15 cellular contexts compared by ENCODE assay signal in genomic region chr5:107485184-107485583, GRCh38.
A peak's percentile ranks its signal among the peaks of the same experiment; 100 is the strongest.
DNase-seq lines count a peak whose midpoint lies in the region; ATAC-seq and TF ChIP-seq lines count a peak whose summit lies in the region.
"Had no signal": no experiment of that assay in that cellular context is flagged by ENCODE, and none has a peak within 500 bp of the region (broad histone marks: within the 10 kb centered on the region; RNA-seq: fewer than 3 reads in every experiment).

No MANE protein-coding gene starts in this region.

- H4K20me1 ChIP-seq in OCI-LY1 (ENCODE audit: insufficient read depth, low read length) = no peaks in the 10 kb centered on the region
- H4K20me1 ChIP-seq: BLaER1 treated with 17β-estradiol and CSF1 and Interleukin-3, amounts not matched to agents 10 nM and 100 nM had no signal

- H3K27me3 ChIP-seq in OCI-LY1 (ENCODE audit: insufficient read depth, low read length) (no peaks in the 10 kb centered on the region), right cardiac atrium (ENCODE audit: control insufficient read depth, insufficient read depth) (no peaks in the 10 kb centered on the region), H7 (ENCODE audit: control insufficient read depth, insufficient read depth, low read length) (no peaks in the 10 kb centered on the region)
- H3K27me3 ChIP-seq: BLaER1 treated with 17β-estradiol and CSF1 and Interleukin-3, amounts not matched to agents 10 nM and 100 nM had no signal

- in situ Hi-C loops in KBM-7 (cut with MboI; ENCODE audit: low pct_unique_long_range_greater_than_20kb, low sequenced_read_pairs) = no loop called here

- peak overlapping the region; percentile 22; the same call in 1 of the 2 replicates for H3K4me2 ChIP-seq in OCI-LY1 (ENCODE audit: low read length)

- no peaks in the 10 kb centered on the region for H3F3A ChIP-seq in OCI-LY1 (ENCODE audit: insufficient read depth, low read length)

- peak overlapping the region; percentile 20; the same call in 1 of the 2 replicates for H3K9ac ChIP-seq in OCI-LY1 (ENCODE audit: low read length)
- H3K9ac ChIP-seq: BLaER1 treated with 17β-estradiol and CSF1 and Interleukin-3, amounts not matched to agents 10 nM and 100 nM had no signal

- no peak for TF ChIP-seq CTCF in OCI-LY1 (IDR thresholded peaks at IDR 0.05; ENCODE audit: low read length)

- H3K4me1 ChIP-seq in OCI-LY1 (ENCODE audit: insufficient read depth, low read length, severe bottlenecking) (peaks cover 46% of the 10 kb centered on the region), right cardiac atrium (ENCODE audit: control insufficient read depth, insufficient read depth, low read length) (peaks cover 3% of the 10 kb centered on the region)

- no peak overlapping the region for H2AFZ ChIP-seq in OCI-LY1 (ENCODE audit: low read length)

- no peak for DNase-seq in right cardiac atrium
- no peak for DNase-seq in KBM-7
- DNase-seq in H7 = no peak
- no peak for DNase-seq in HCEC 1CT
- DNase-seq: activated naive CD4-positive, alpha-beta T cell treated with anti-CD3 and anti-CD28 coated beads, Interleukin-2, amount 10 ng/mL, durations not matched to agents 7 days and 5 days; KG1; mesendoderm; NCI-H2081 treated with DMSO at 0.1 percent for 48 hours; stimulated activated naive B cell treated with anti-CD40 and anti-IgM and Interleukin-4, amounts not matched to agents 10 μg/mL and 1 μg/mL and 100 μg/mL, for 72 hours; SW 1271 had no signal

- H3K27ac ChIP-seq in OCI-LY1 (ENCODE audit: low read depth, low read length, poor library complexity, severe bottlenecking) = peak overlapping the region; percentile 54
- no peak overlapping the region for H3K27ac ChIP-seq in right cardiac atrium (ENCODE audit: low read length)

- peak; percentile 66 for ATAC-seq in GM18520 (IDR thresholded peaks at IDR 0.05; ENCODE audit: unreplicated experiment)
- peak; percentile 71 for ATAC-seq in GM21515 (IDR thresholded peaks at IDR 0.05; ENCODE audit: unreplicated experiment)
- peak; percentile 44 for ATAC-seq in HG03039 (IDR thresholded peaks at IDR 0.05; ENCODE audit: unreplicated experiment)
- ATAC-seq in right cardiac atrium = no peak
- ATAC-seq: stimulated activated naive B cell treated with anti-CD40 and anti-IgM and Interleukin-4, amounts not matched to agents 10 μg/mL and 1 μg/mL and 100 μg/mL, for 72 hours had no signal

- H3K9me3 ChIP-seq in OCI-LY1 (ENCODE audit: low read length) (no peaks in the 10 kb centered on the region), right cardiac atrium (ENCODE audit: control insufficient read depth, low read length) (no peaks in the 10 kb centered on the region)
- H3K9me3 ChIP-seq: BLaER1 treated with 17β-estradiol and CSF1 and Interleukin-3, amounts not matched to agents 10 nM and 100 nM had no signal

- no peaks in the 10 kb centered on the region for H3K79me2 ChIP-seq in OCI-LY1 (ENCODE audit: insufficient read depth, low read length)

- no peaks in the 10 kb centered on the region for H3K9me2 ChIP-seq in OCI-LY1 (ENCODE audit: low read depth, low read length)

- H3K36me3 ChIP-seq in OCI-LY1 (ENCODE audit: insufficient read depth, low read length) (no peaks in the 10 kb centered on the region), H7 (replicated peaks; ENCODE audit: control insufficient read depth, insufficient read depth, low read length) (no peaks in the 10 kb centered on the region)
- H3K36me3 ChIP-seq: BLaER1 treated with 17β-estradiol and CSF1 and Interleukin-3, amounts not matched to agents 10 nM and 100 nM had no signal

- H3K4me3 ChIP-seq in OCI-LY1 (ENCODE audit: low read depth, low read length, poor library complexity, severe bottlenecking) (peak overlapping the region; percentile 4), right cardiac atrium (ENCODE audit: low read length) (no peak overlapping the region), H7 (ENCODE audit: insufficient read depth, low read depth, low read length) (no peak overlapping the region)
- H3K4me3 ChIP-seq: BLaER1 treated with 17β-estradiol and CSF1 and Interleukin-3, amounts not matched to agents 10 nM and 100 nM had no signal

- intact Hi-C loops in right cardiac atrium (cut with DNase I) = no loop called here

Comparison
In these comparisons a context has a peak if more than half of its experiments do, and no peak if none do; other contexts are left out.
1. ATAC-seq: peak in GM18520 (single experiment), GM21515 (single experiment) and HG03039 (single experiment); none in right cardiac atrium (0 of 2).